25 cellular contexts compared by ENCODE assay signal in genomic region chr17:7208754-7209460, GRCh38. TPM values are rescaled to one million over a fixed set of nuclear protein-coding genes. Genes with fewer than 3 reads are reported as not detected.
DNase-seq lines count a peak whose midpoint lies in the region; ATAC-seq and TF ChIP-seq lines count a peak whose summit lies in the region.
"Had no signal": no experiment of that assay in that cellular context is flagged by ENCODE, and none has a peak within 500 bp of the region (broad histone marks: within the 10 kb centered on the region; RNA-seq: fewer than 3 reads in every experiment).

No MANE protein-coding gene starts in this region.

- peak overlapping the region; percentile 36 for H3K27ac ChIP-seq in temporal lobe (ENCODE audit: low read depth, low read length)
- H3K27ac ChIP-seq in esophagus muscularis mucosa (replicated peaks in 1 of 4), result no peak overlapping the region
- H3K27ac ChIP-seq: colonic mucosa, RWPE1, tibial nerve had no signal

- no peaks in the 10 kb centered on the region for H3K9me3 ChIP-seq in esophagus muscularis mucosa
- H3K9me3 ChIP-seq: BE2C, colonic mucosa, tibial nerve had no signal

- peaks cover 22 to 65% (median 62%) of the 10 kb centered on the region in 4 donors for H3K4me1 ChIP-seq in esophagus muscularis mucosa
- H3K4me1 ChIP-seq: colonic mucosa had no signal

- H3K36me3 ChIP-seq in esophagus muscularis mucosa, result peaks cover 0 to 2% (median 0%) of the 10 kb centered on the region in 4 donors
- H3K36me3 ChIP-seq: BE2C, colonic mucosa, tibial nerve had no signal

- H3K27me3 Mint-ChIP-seq in activated CD4-positive, alpha-beta T cell treated with anti-CD3 and anti-CD28 coated beads, Interleukin-2, amount 10 ng/mL, durations not matched to agents 24 days and 14 days, result peaks cover 16% of the 10 kb centered on the region
- H3K27me3 Mint-ChIP-seq in WTC11 (ENCODE audit: low read depth), result no peaks in the 10 kb centered on the region
- H3K27me3 Mint-ChIP-seq: progenitor cell of endocrine pancreas had no signal

- TF ChIP-seq CTCF in WTC11 (IDR thresholded peaks at IDR 0.05) (no peak), esophagus muscularis mucosa (IDR thresholded peaks at IDR 0.05) (no peak)

- H3K4me3 ChIP-seq in esophagus muscularis mucosa, result no peak overlapping the region
- H3K4me3 ChIP-seq: colonic mucosa, tibial nerve had no signal

- POLR2A ChIA-PET in WTC11 (lab: Charles Lee), result no interaction called here

- ATAC-seq in WTC11 (no peak), GM18858 (IDR thresholded peaks at IDR 0.05; ENCODE audit: unreplicated experiment) (no peak)
- ATAC-seq: activated naive CD4-positive, alpha-beta T cell treated with anti-CD3 and anti-CD28 coated beads, Interleukin-2, amount 50 U/mL, for 72 hours; natural killer cell; stimulated activated naive CD8-positive, alpha-beta T cell treated with anti-CD3 and anti-CD28 coated beads, Interleukin-15, Interleukin-2, amounts not matched to agents 100 U/mL and 50 U/mL, for 24 hours had no signal

- peak overlapping the region; percentile 32 for H3K27ac Mint-ChIP-seq in activated CD4-positive, alpha-beta T cell treated with anti-CD3 and anti-CD28 coated beads, Interleukin-2, amount 10 ng/mL, durations not matched to agents 24 days and 14 days
- H3K27ac Mint-ChIP-seq in WTC11, result peak overlapping the region; percentile 69
- H3K27ac Mint-ChIP-seq: progenitor cell of endocrine pancreas had no signal

- H3K9me3 Mint-ChIP-seq in activated CD4-positive, alpha-beta T cell treated with anti-CD3 and anti-CD28 coated beads, Interleukin-2, amount 10 ng/mL, durations not matched to agents 24 days and 14 days, result no peaks in the 10 kb centered on the region
- no peaks in the 10 kb centered on the region for H3K9me3 Mint-ChIP-seq in WTC11
- H3K9me3 Mint-ChIP-seq: activated naive CD4-positive, alpha-beta T cell treated with anti-CD3 and anti-CD28 coated beads, Interleukin-2, amount 50 U/mL, for 72 hours; natural killer cell had no signal

- no peaks in the 10 kb centered on the region for H3K36me3 Mint-ChIP-seq in activated CD4-positive, alpha-beta T cell treated with anti-CD3 and anti-CD28 coated beads, Interleukin-2, amount 10 ng/mL, durations not matched to agents 24 days and 14 days (ENCODE audit: low read depth)
- H3K36me3 Mint-ChIP-seq in WTC11, result no peaks in the 10 kb centered on the region; the same call in 1 of the 2 replicates
- H3K36me3 Mint-ChIP-seq: activated naive CD4-positive, alpha-beta T cell treated with anti-CD3 and anti-CD28 coated beads, Interleukin-2, amount 50 U/mL, for 72 hours; natural killer cell had no signal

- peaks cover 47% of the 10 kb centered on the region for H3K4me1 Mint-ChIP-seq in activated CD4-positive, alpha-beta T cell treated with anti-CD3 and anti-CD28 coated beads, Interleukin-2, amount 10 ng/mL, durations not matched to agents 24 days and 14 days
- H3K4me1 Mint-ChIP-seq in WTC11, result peaks cover 63% of the 10 kb centered on the region

- 84% methylated on average over 9 of the region's 9 CpGs for WGBS in esophagus muscularis mucosa

- no peak overlapping the region for H3K4me3 Mint-ChIP-seq in activated CD4-positive, alpha-beta T cell treated with anti-CD3 and anti-CD28 coated beads, Interleukin-2, amount 10 ng/mL, durations not matched to agents 24 days and 14 days
- peak overlapping the region; percentile 57 for H3K4me3 Mint-ChIP-seq in WTC11
- H3K4me3 Mint-ChIP-seq: natural killer cell had no signal

- no peaks in the 10 kb centered on the region for H3K27me3 ChIP-seq in esophagus muscularis mucosa
- H3K27me3 ChIP-seq: BE2C, colonic mucosa had no signal

- no peak for DNase-seq in activated CD4-positive, alpha-beta T cell treated with anti-CD3 and anti-CD28 coated beads, Interleukin-2, amount 10 ng/mL, durations not matched to agents 24 days and 14 days
- no peak for DNase-seq in activated CD4-positive, alpha-beta T cell treated with anti-CD3 and anti-CD28 coated beads, Interleukin-2, amount 50 U/mL, for 48 hours
- DNase-seq in WTC11 (ENCODE audit: low spot score) (no peak), left kidney (ENCODE audit: low read depth, low spot score) (peak; percentile 51), esophagus muscularis mucosa (ENCODE audit: extremely low spot score) (no peak), head of caudate nucleus (no peak)
- DNase-seq: 8988T; activated CD4-positive, alpha-beta T cell treated with anti-CD3 and anti-CD28 coated beads for 1 hour; activated T-cell treated with anti-CD3 and anti-CD28 coated beads, Interleukin-2, amount 50 U/mL, for 48 hours; BE2C; colonic mucosa; hypothalamus; kidney; mammary epithelial cell; natural killer cell; NCI-H2107; NCI-H510A treated with DMSO at 0.1 percent for 48 hours; stimulated activated CD4-positive, alpha-beta T cell treated with anti-CD3 and anti-CD28 coated beads, Interleukin-2, amount 100 ng/mL, for 24 hours; stimulated activated naive CD8-positive, alpha-beta T cell treated with anti-CD3 and anti-CD28 coated beads, Interleukin-15, Interleukin-2, amounts not matched to agents 100 U/mL and 50 U/mL, for 24 hours had no signal

- no peak for TF ChIP-seq EP300 in esophagus muscularis mucosa (IDR thresholded peaks at IDR 0.05)

- no peak for TF ChIP-seq POLR2A in esophagus muscularis mucosa (IDR thresholded peaks at IDR 0.05; ENCODE audit: low read depth)

- intact Hi-C loops in activated CD4-positive, alpha-beta T cell treated with anti-CD3 and anti-CD28 coated beads, Interleukin-2, amount 10 ng/mL, durations not matched to agents 24 days and 14 days (cut with micrococcal nuclease), result no loop called here
- intact Hi-C loops in esophagus muscularis mucosa (cut with DNase I) (no loop called here), head of caudate nucleus (cut with DNase I) (no loop called here)

- CTCF ChIA-PET in WTC11 (lab: Charles Lee), result interaction anchor here (1.4 to 3.1 kb wide), 4 partner anchors 10 to 163 kb away, joined by 6 to 24 read pairs (median 9); partner anchors contain the start of genes ACADVL and DLG4

TF ChIP-seq in WTC11, 78 proteins besides CTCF, POLR2A, EP300 and RAD21 (continues in another document):
- TF ChIP-seq NR3C1 (CRISPR knock-in tag; conservative IDR thresholded peaks at IDR 0.05; ENCODE audit: low read depth) (no peak), ELF4 (CRISPR knock-in tag; IDR thresholded peaks at IDR 0.05; ENCODE audit: low read depth) (no peak), NFATC4 (CRISPR knock-in tag; IDR thresholded peaks at IDR 0.05) (no peak), ESRRA (CRISPR knock-in tag; IDR thresholded peaks at IDR 0.05; ENCODE audit: borderline replicate concordance) (no peak), HMGA2 (CRISPR knock-in tag; IDR thresholded peaks at IDR 0.05) (no peak), ARID4B (CRISPR knock-in tag; IDR thresholded peaks at IDR 0.05; ENCODE audit: borderline replicate concordance) (no peak), ZNF232 (CRISPR knock-in tag; IDR thresholded peaks at IDR 0.05) (no peak)

RNA-seq across cellular contexts. Expression of gene DLG4, which starts 10.7 kb away (rescaled TPM):
- total RNA-seq in activated CD4-positive, alpha-beta T cell treated with anti-CD3 and anti-CD28 coated beads, Interleukin-2, amount 10 ng/mL, durations not matched to agents 24 days and 14 days, result 12.4 and 14.0 TPM in 2 replicates
- 47.1 to 59.7 TPM (median 48.0 TPM) in 3 replicates for total RNA-seq in WTC11 (2021)
- total RNA-seq in temporal lobe, result 112 TPM
- 10 to 100 TPM; 12.3 to 21.4 (median 16.5) TPM for total RNA-seq in esophagus muscularis mucosa

RNA-seq across cellular contexts. Expression of gene ACADVL, which starts 10.8 kb away (rescaled TPM):
- 244 and 267 TPM in 2 replicates for total RNA-seq in activated CD4-positive, alpha-beta T cell treated with anti-CD3 and anti-CD28 coated beads, Interleukin-2, amount 10 ng/mL, durations not matched to agents 24 days and 14 days
- total RNA-seq in WTC11 (2021), result 213 to 236 TPM (median 221 TPM) in 3 replicates
- 58.0 TPM for total RNA-seq in temporal lobe
- 100 to 1,000 TPM; 250 to 662 (median 544) TPM for total RNA-seq in esophagus muscularis mucosa

RNA-seq across cellular contexts. Expression of gene DVL2, which starts 25.4 kb away (rescaled TPM):
- total RNA-seq in activated CD4-positive, alpha-beta T cell treated with anti-CD3 and anti-CD28 coated beads, Interleukin-2, amount 10 ng/mL, durations not matched to agents 24 days and 14 days, result 71.1 and 77.7 TPM in 2 replicates
- total RNA-seq in WTC11 (2021) (57.6 to 67.3 TPM (median 59.8 TPM) in 3 replicates), temporal lobe (30.0 TPM), esophagus muscularis mucosa (10 to 100 TPM; 34.5 to 55.5 (median 43.7) TPM)

RNA-seq across cellular contexts. Expression of gene ASGR1, which starts 29.7 kb away (rescaled TPM):
- total RNA-seq in activated CD4-positive, alpha-beta T cell treated with anti-CD3 and anti-CD28 coated beads, Interleukin-2, amount 10 ng/mL, durations not matched to agents 24 days and 14 days, result 1.8 and 1.9 TPM in 2 replicates
- 13.3 to 17.7 TPM (median 15.8 TPM) in 3 replicates for total RNA-seq in WTC11 (2021)
- 11.3 TPM for total RNA-seq in temporal lobe
- 1 to 10 TPM in 1 of 4 donors, under 1 TPM in 1, not detected in 2; 0.52 to 2.5 TPM for total RNA-seq in esophagus muscularis mucosa

RNA-seq across cellular contexts. Expression of gene PHF23, which starts 30.4 kb away (rescaled TPM):
- total RNA-seq in activated CD4-positive, alpha-beta T cell treated with anti-CD3 and anti-CD28 coated beads, Interleukin-2, amount 10 ng/mL, durations not matched to agents 24 days and 14 days, result 46.2 and 51.7 TPM in 2 replicates
- 45.8 to 50.1 TPM (median 49.1 TPM) in 3 replicates for total RNA-seq in WTC11 (2021)
- 17.9 TPM for total RNA-seq in temporal lobe
- 10 to 100 TPM; 21.6 to 38.1 (median 24.8) TPM for total RNA-seq in esophagus muscularis mucosa
